19 cellular contexts compared by ENCODE assay signal in the genomic region with DNA sequence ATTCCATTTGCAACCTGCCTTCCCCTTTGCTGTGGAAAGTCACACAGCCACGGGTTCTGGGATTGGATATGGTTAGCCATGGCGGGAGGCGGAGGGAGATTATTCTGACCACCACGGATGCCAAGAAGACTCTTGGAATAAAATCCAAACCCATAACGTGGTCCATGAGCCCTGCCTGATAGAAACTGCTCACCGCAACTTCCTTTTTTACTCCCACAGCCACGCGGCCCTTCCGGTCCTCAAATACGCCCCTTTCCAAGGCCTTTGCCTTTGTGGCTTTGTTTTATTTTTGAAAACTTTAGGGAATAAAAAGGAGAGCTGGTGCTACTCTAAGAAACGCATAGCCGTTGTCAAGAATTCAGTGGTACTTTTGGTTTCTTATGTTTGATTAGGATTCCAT.
DNase-seq lines count a peak whose midpoint lies in the region; ATAC-seq, FAIRE-seq and TF ChIP-seq lines count a peak whose summit lies in the region.
"Had no signal": no experiment of that assay in that cellular context is flagged by ENCODE, and none has a peak within 500 bp of the region (broad histone marks: within the 10 kb centered on the region; RNA-seq: fewer than 3 reads in every experiment).

No MANE protein-coding gene starts in this region.

- no peak overlapping the region for H4K5ac ChIP-seq in H1 (ENCODE audit: insufficient read length, low read depth, low read length)

- H2BK15ac ChIP-seq in H1 (ENCODE audit: low read length): 0 out of 2 replicates have a peak overlapping the region, but pooled peaks have one; percentile 62

- ATAC-seq in HG03196 (IDR thresholded peaks at IDR 0.05; ENCODE audit: unreplicated experiment) (no peak), GM21360 (IDR thresholded peaks at IDR 0.05; ENCODE audit: unreplicated experiment) (no peak)
- ATAC-seq: CD8-positive, alpha-beta T cell; GM12878 had no signal

- no peak overlapping the region for H3K23ac ChIP-seq in H1 (ENCODE audit: insufficient read length)

- TF ChIP-seq CTCF in H1 (IDR thresholded peaks at IDR 0.05; ENCODE audit: control extremely low read depth in 1 of 3, insufficient read depth in 1 of 3, low read depth in 1 of 3, low read length in 3 of 3) (no peak), endothelial cell (IDR thresholded peaks at IDR 0.05; ENCODE audit: unreplicated experiment) (no peak)

- no peaks in the 10 kb centered on the region for H3K27me3 Mint-ChIP-seq in endothelial cell (ENCODE audit: unreplicated experiment)
- H3K27me3 Mint-ChIP-seq: B cell had no signal

- H3K27ac Mint-ChIP-seq in endothelial cell (ENCODE audit: unreplicated experiment): no peak overlapping the region
- H3K27ac Mint-ChIP-seq: B cell; CD8-positive, alpha-beta T cell had no signal

- H3K9me3 ChIP-seq in H1 (ENCODE audit: insufficient read depth in 2 of 2, low read depth in 1 of 2, low read length in 1 of 2): peaks cover 6 to 12% of the 10 kb centered on the region in 2 experiments; a peak in 2 of 4 replicates

- no peaks in the 10 kb centered on the region for H3K4me1 ChIP-seq in H1 (replicated peaks in 1 of 4; ENCODE audit: control insufficient read depth in 3 of 4, insufficient read depth in 4 of 4, low read length in 3 of 4)
- H3K4me1 ChIP-seq: BLaER1 treated with 17β-estradiol and CSF1 and Interleukin-3, amounts not matched to agents 10 nM and 100 nM had no signal

- H3K27me3 ChIP-seq in H1 (replicated peaks in 1 of 4; ENCODE audit: control insufficient read depth in 3 of 4, extremely low read depth in 1 of 4, insufficient read depth in 3 of 4, low read length in 3 of 4): no peaks in the 10 kb centered on the region; a peak in 1 of 7 replicates
- H3K27me3 ChIP-seq: BLaER1 treated with 17β-estradiol and CSF1 and Interleukin-3, amounts not matched to agents 10 nM and 100 nM had no signal

- H3K18ac ChIP-seq in H1 (ENCODE audit: extremely low read depth, low read length): no peak overlapping the region

- no peak overlapping the region for H3K4ac ChIP-seq in H1 (replicated peaks; ENCODE audit: insufficient read length, low read depth, low read length)

- no peak overlapping the region for H3K56ac ChIP-seq in H1 (replicated peaks; ENCODE audit: insufficient read length, low read depth, low read length)

- POLR2A ChIA-PET in H1 (lab: Charles Lee; ENCODE audit: partially characterized antibody): no interaction called here

- no peak overlapping the region for H2BK5ac ChIP-seq in H1 (ENCODE audit: low read depth, low read length)

- TF ChIP-seq RAD21 in H1 (IDR thresholded peaks at IDR 0.05 in 1 of 2, conservative IDR thresholded peaks at IDR 0.05 in 1 of 2; ENCODE audit: low read depth in 2 of 2, low read length in 2 of 2): no peak

- CTCF ChIA-PET in H1 (lab: Charles Lee; ENCODE audit: partially characterized antibody): no interaction called here

- no peak overlapping the region for H2BK120ac ChIP-seq in H1 (replicated peaks; ENCODE audit: low read depth, low read length)

- H3K9me3 Mint-ChIP-seq in endothelial cell (ENCODE audit: unreplicated experiment): no peaks in the 10 kb centered on the region

- H3K9ac ChIP-seq in H1 (replicated peaks in 1 of 4; ENCODE audit: extremely low read depth in 1 of 4, low read depth in 3 of 4, low read length in 3 of 4): no peak overlapping the region
- H3K9ac ChIP-seq: BLaER1 treated with 17β-estradiol and CSF1 and Interleukin-3, amounts not matched to agents 10 nM and 100 nM had no signal

- H2BK20ac ChIP-seq in H1 (ENCODE audit: low read length): no peak overlapping the region

- no peaks in the 10 kb centered on the region for H3K79me2 ChIP-seq in H1 (ENCODE audit: control insufficient read depth in 1 of 2, insufficient read depth in 2 of 2, low read length in 2 of 2)

- no peak overlapping the region for H2AFZ ChIP-seq in H1 (ENCODE audit: low read length)

- no peak overlapping the region for H3K14ac ChIP-seq in H1 (ENCODE audit: insufficient read length)

- H4K8ac ChIP-seq in H1 (ENCODE audit: extremely low read depth, insufficient read depth, low read length): no peak overlapping the region

- WGBS in H1 (ENCODE audit: extremely low coverage in 1 of 2, insufficient coverage in 1 of 2, insufficient read length in 1 of 2, insufficient replicate concordance in 2 of 2, low coverage in 1 of 2, low lambda C conversion rate in 2 of 2, missing lambda C conversion rate in 1 of 2), 2 experiments: 94% methylated on average over 12 of the region's 12 CpGs; no CpG with 5 or more reads in 1 of the 2 experiments

- H3K23me2 ChIP-seq in H1 (ENCODE audit: low read depth, low read length): peaks cover 5% of the 10 kb centered on the region; the same call in 1 of the 2 replicates

- H4K20me1 ChIP-seq in H1 (replicated peaks in 1 of 2; ENCODE audit: control insufficient read depth in 1 of 2, insufficient read depth in 2 of 2, low read length in 2 of 2): peaks cover 0 to 5% of the 10 kb centered on the region in 2 experiments
- H4K20me1 ChIP-seq: BLaER1 treated with 17β-estradiol and CSF1 and Interleukin-3, amounts not matched to agents 10 nM and 100 nM had no signal

- H3K36me3 ChIP-seq in H1 (ENCODE audit: control insufficient read depth in 2 of 4, insufficient read depth in 4 of 4, low read length in 3 of 4): no peaks in the 10 kb centered on the region
- H3K36me3 ChIP-seq: BLaER1 treated with 17β-estradiol and CSF1 and Interleukin-3, amounts not matched to agents 10 nM and 100 nM had no signal

- H3K4me3 Mint-ChIP-seq in endothelial cell (ENCODE audit: unreplicated experiment): no peak overlapping the region
- H3K4me3 Mint-ChIP-seq: B cell; CD8-positive, alpha-beta T cell had no signal

- no peak for TF ChIP-seq EP300 in H1 (IDR thresholded peaks at IDR 0.05; ENCODE audit: borderline replicate concordance in 1 of 2, low read depth in 2 of 2, low read length in 2 of 2)

- H3K27ac ChIP-seq in H1 (ENCODE audit: low read depth, low read length): no peak overlapping the region
- H3K27ac ChIP-seq: BLaER1 treated with 17β-estradiol and CSF1 and Interleukin-3, amounts not matched to agents 10 nM and 100 nM had no signal

- FAIRE-seq in HTR-8/SVneo (lab: Jason Lieb, UNC) (peak; percentile 13), H1 (lab: Jason Lieb, UNC) (no peak), RCC 7860 (lab: Jason Lieb, UNC) (no peak)
- FAIRE-seq: GM12878, H54 had no signal

- no peak overlapping the region for H3K4me2 ChIP-seq in H1 (ENCODE audit: insufficient read depth in 1 of 2, low read depth in 2 of 2, low read length in 2 of 2)
- H3K4me2 ChIP-seq: BLaER1 treated with 17β-estradiol and CSF1 and Interleukin-3, amounts not matched to agents 10 nM and 100 nM had no signal

- H3K4me3 ChIP-seq in H1 (ENCODE audit: extremely low read depth in 1 of 4, insufficient read depth in 2 of 4, low read depth in 3 of 4, low read length in 4 of 4): no peak overlapping the region
- H3K4me3 ChIP-seq: BLaER1 treated with 17β-estradiol and CSF1 and Interleukin-3, amounts not matched to agents 10 nM and 100 nM; GM12878 had no signal

- no peaks in the 10 kb centered on the region for H3K36me3 Mint-ChIP-seq in endothelial cell (ENCODE audit: low read depth, unreplicated experiment)
- H3K36me3 Mint-ChIP-seq: CD8-positive, alpha-beta T cell had no signal

- no peak overlapping the region for H2AK5ac ChIP-seq in H1 (ENCODE audit: low read depth, low read length)

- no peaks in the 10 kb centered on the region for H3K79me1 ChIP-seq in H1 (ENCODE audit: low read depth, low read length)

- H2BK12ac ChIP-seq in H1 (ENCODE audit: low read depth, low read length): no peak overlapping the region

- peaks cover 5% of the 10 kb centered on the region for H3K4me1 Mint-ChIP-seq in endothelial cell (ENCODE audit: unreplicated experiment)
- H3K4me1 Mint-ChIP-seq: B cell had no signal

- no peak for TF ChIP-seq POLR2A in H1 (IDR thresholded peaks at IDR 0.05; ENCODE audit: control extremely low read depth in 1 of 2, low read depth in 2 of 2, low read length in 2 of 2)

- no peak overlapping the region for H4K91ac ChIP-seq in H1 (replicated peaks; ENCODE audit: insufficient read length, low read length)

- no peak for DNase-seq in HTR-8/SVneo (ENCODE audit: insufficient read length, low spot score)
- DNase-seq in MV-4-11 (lab: John Stamatoyannopoulos, UW): peak; percentile 92
- peak; percentile 33 for DNase-seq in NOMO-1 treated with dmso at 0.1 percent for 144 hours (lab: John Stamatoyannopoulos, UW; ENCODE audit: unreplicated experiment)
- no peak for DNase-seq in H1 (ENCODE audit: low read depth in 1 of 2, low spot score in 2 of 2)
- DNase-seq in RCC 7860 (ENCODE audit: low spot score): no peak
- DNase-seq in endothelial cell (ENCODE audit: low spot score): no peak
- DNase-seq: CD8-positive, alpha-beta T cell; COR-L47; DMS 273 treated with DMSO at 0.1 percent for 48 hours; DMS53; DND-41; EL; HCEC 1CT had no signal

TF ChIP-seq in H1, 55 proteins besides CTCF, POLR2A, EP300 and RAD21 (continues in another document):
- no peak for TF ChIP-seq SIN3A (conservative IDR thresholded peaks at IDR 0.05 in 1 of 2, IDR thresholded peaks at IDR 0.05 in 1 of 2; ENCODE audit: low read depth in 1 of 2, low read length in 2 of 2)
- no peak for TF ChIP-seq SP2 (IDR thresholded peaks at IDR 0.05; ENCODE audit: low read length)
- TF ChIP-seq RNF2 (IDR thresholded peaks at IDR 0.05; ENCODE audit: borderline replicate concordance, low read depth, low read length, missing control alignments, poor library complexity, severe bottlenecking): no peak
- no peak for TF ChIP-seq TCF12 (IDR thresholded peaks at IDR 0.05; ENCODE audit: low read depth, low read length)
- TF ChIP-seq SIX5 (IDR thresholded peaks at IDR 0.05; ENCODE audit: low read depth, low read length): no peak
- TF ChIP-seq SAP30 (IDR thresholded peaks at IDR 0.05; ENCODE audit: insufficient read depth, insufficient replicate concordance, low read length): no peak
- TF ChIP-seq CTBP2 (IDR thresholded peaks at IDR 0.05; ENCODE audit: borderline replicate concordance, insufficient read depth, insufficient read length, low read length): no peak
- no peak for TF ChIP-seq ZNF274 (IDR thresholded peaks at IDR 0.05; ENCODE audit: borderline replicate concordance, extremely low read depth, low read length)
- TF ChIP-seq KDM4A (IDR thresholded peaks at IDR 0.05; ENCODE audit: low read depth, low read length, severe bottlenecking): no peak
- TF ChIP-seq TEAD4 (IDR thresholded peaks at IDR 0.05; ENCODE audit: low read depth, low read length): no peak
- no peak for TF ChIP-seq JUN (IDR thresholded peaks at IDR 0.05; ENCODE audit: low read depth, low read length)
- no peak for TF ChIP-seq NRF1 (IDR thresholded peaks at IDR 0.05; ENCODE audit: low read depth, low read length)
- no peak for TF ChIP-seq TBP (IDR thresholded peaks at IDR 0.05; ENCODE audit: low read depth, low read length)
- TF ChIP-seq, protein P1, sequence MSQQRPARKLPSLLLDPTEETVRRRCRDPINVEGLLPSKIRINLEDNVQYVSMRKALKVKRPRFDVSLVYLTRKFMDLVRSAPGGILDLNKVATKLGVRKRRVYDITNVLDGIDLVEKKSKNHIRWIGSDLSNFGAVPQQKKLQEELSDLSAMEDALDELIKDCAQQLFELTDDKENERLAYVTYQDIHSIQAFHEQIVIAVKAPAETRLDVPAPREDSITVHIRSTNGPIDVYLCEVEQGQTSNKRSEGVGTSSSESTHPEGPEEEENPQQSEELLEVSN (IDR thresholded peaks at IDR 0.05): no peak
- TF ChIP-seq PHF8 (conservative IDR thresholded peaks at IDR 0.05; ENCODE audit: low read depth, low read length): no peak

Comparison
In these comparisons a context has a peak if more than half of its experiments do, and no peak if none do; other contexts are left out.
1. DNase-seq: peak in MV-4-11 (single experiment) and NOMO-1 treated with dmso at 0.1 percent for 144 hours (single experiment); none in HTR-8/SVneo (single experiment), H1 (0 of 2), RCC 7860 (single experiment) and endothelial cell (single experiment).